In the genomic region with DNA sequence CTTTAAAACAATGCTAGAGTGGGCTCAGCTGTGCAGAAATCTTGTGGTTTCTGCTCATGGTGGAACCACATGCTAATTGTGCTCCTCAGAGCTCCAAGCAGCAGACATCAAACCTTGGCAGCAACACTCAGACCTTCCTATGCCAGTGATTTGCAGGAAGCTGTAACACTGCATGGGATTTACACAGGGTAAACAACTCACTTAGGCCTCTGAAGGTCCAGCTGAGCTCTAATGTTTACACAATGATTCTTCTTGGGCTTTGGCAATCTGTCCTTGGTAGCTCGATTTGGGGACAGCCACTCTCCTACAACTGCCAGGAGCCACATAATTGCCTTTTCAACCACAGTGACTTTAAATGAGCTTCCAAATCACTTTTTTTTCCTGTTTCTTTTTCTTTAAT, we compare ENCODE assay signal across 1 cellular context.
A peak's percentile ranks its signal among the peaks of the same experiment; 100 is the strongest.
TF ChIP-seq lines count a peak whose summit lies in the region.

No MANE protein-coding gene starts in this region.

TF ChIP-seq in HepG2, 621 proteins besides CTCF, POLR2A, EP300 and RAD21 (continued from another document and continues in another):
- TF ChIP-seq, protein P1, sequence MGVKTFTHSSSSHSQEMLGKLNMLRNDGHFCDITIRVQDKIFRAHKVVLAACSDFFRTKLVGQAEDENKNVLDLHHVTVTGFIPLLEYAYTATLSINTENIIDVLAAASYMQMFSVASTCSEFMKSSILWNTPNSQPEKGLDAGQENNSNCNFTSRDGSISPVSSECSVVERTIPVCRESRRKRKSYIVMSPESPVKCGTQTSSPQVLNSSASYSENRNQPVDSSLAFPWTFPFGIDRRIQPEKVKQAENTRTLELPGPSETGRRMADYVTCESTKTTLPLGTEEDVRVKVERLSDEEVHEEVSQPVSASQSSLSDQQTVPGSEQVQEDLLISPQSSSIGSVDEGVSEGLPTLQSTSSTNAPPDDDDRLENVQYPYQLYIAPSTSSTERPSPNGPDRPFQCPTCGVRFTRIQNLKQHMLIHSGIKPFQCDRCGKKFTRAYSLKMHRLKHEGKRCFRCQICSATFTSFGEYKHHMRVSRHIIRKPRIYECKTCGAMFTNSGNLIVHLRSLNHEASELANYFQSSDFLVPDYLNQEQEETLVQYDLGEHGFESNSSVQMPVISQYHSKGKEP (CRISPR knock-in tag; IDR thresholded peaks at IDR 0.05), result no peak
- TF ChIP-seq PITX1 (CRISPR knock-in tag; IDR thresholded peaks at IDR 0.05), result peak; percentile 96
- no peak for TF ChIP-seq ZFP41 (CRISPR knock-in tag; IDR thresholded peaks at IDR 0.05; ENCODE audit: borderline replicate concordance)
- no peak for TF ChIP-seq ARHGAP35 (CRISPR knock-in tag; IDR thresholded peaks at IDR 0.05; ENCODE audit: borderline replicate concordance)
- no peak for TF ChIP-seq ZNF143 (CRISPR knock-in tag; IDR thresholded peaks at IDR 0.05)
- no peak for TF ChIP-seq ZNF367 (CRISPR knock-in tag; IDR thresholded peaks at IDR 0.05; ENCODE audit: borderline replicate concordance)
- TF ChIP-seq ZSCAN29 (CRISPR knock-in tag; conservative IDR thresholded peaks at IDR 0.05), result no peak
- no peak for TF ChIP-seq MATR3 (CRISPR knock-in tag; IDR thresholded peaks at IDR 0.05)
- 0 out of 2 replicates have a peak, but pooled peaks have one; percentile 62 for TF ChIP-seq IRF2 (CRISPR knock-in tag; IDR thresholded peaks at IDR 0.05)
- TF ChIP-seq, protein P2, sequence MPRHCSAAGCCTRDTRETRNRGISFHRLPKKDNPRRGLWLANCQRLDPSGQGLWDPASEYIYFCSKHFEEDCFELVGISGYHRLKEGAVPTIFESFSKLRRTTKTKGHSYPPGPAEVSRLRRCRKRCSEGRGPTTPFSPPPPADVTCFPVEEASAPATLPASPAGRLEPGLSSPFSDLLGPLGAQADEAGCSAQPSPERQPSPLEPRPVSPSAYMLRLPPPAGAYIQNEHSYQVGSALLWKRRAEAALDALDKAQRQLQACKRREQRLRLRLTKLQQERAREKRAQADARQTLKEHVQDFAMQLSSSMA (CRISPR knock-in tag; IDR thresholded peaks at IDR 0.05), result no peak
- TF ChIP-seq ZNF34 (CRISPR knock-in tag; IDR thresholded peaks at IDR 0.05; ENCODE audit: borderline replicate concordance), result no peak
- TF ChIP-seq RBM22 (optimal IDR thresholded peaks at IDR 0.05; ENCODE audit: low read length), result no peak
- TF ChIP-seq, protein P3, sequence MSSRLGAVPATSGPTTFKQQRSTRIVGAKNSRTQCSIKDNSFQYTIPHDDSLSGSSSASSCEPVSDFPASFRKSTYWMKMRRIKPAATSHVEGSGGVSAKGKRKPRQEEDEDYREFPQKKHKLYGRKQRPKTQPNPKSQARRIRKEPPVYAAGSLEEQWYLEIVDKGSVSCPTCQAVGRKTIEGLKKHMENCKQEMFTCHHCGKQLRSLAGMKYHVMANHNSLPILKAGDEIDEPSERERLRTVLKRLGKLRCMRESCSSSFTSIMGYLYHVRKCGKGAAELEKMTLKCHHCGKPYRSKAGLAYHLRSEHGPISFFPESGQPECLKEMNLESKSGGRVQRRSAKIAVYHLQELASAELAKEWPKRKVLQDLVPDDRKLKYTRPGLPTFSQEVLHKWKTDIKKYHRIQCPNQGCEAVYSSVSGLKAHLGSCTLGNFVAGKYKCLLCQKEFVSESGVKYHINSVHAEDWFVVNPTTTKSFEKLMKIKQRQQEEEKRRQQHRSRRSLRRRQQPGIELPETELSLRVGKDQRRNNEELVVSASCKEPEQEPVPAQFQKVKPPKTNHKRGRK (CRISPR knock-in tag; IDR thresholded peaks at IDR 0.05), result no peak
- TF ChIP-seq SMYD3 (CRISPR knock-in tag; IDR thresholded peaks at IDR 0.05), result no peak
- TF ChIP-seq ETV5 (CRISPR knock-in tag; IDR thresholded peaks at IDR 0.05; ENCODE audit: borderline replicate concordance), result peak; percentile 71; the same call in 1 of the 2 replicates
- TF ChIP-seq ZNF629 (CRISPR knock-in tag; conservative IDR thresholded peaks at IDR 0.05), result no peak
- TF ChIP-seq, protein P4, sequence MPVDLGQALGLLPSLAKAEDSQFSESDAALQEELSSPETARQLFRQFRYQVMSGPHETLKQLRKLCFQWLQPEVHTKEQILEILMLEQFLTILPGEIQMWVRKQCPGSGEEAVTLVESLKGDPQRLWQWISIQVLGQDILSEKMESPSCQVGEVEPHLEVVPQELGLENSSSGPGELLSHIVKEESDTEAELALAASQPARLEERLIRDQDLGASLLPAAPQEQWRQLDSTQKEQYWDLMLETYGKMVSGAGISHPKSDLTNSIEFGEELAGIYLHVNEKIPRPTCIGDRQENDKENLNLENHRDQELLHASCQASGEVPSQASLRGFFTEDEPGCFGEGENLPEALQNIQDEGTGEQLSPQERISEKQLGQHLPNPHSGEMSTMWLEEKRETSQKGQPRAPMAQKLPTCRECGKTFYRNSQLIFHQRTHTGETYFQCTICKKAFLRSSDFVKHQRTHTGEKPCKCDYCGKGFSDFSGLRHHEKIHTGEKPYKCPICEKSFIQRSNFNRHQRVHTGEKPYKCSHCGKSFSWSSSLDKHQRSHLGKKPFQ (CRISPR knock-in tag; IDR thresholded peaks at IDR 0.05; ENCODE audit: insufficient replicate concordance), result no peak
- TF ChIP-seq ZNF792 (CRISPR knock-in tag; IDR thresholded peaks at IDR 0.05), result no peak; the same call in 1 of the 2 replicates
- TF ChIP-seq, protein P5, sequence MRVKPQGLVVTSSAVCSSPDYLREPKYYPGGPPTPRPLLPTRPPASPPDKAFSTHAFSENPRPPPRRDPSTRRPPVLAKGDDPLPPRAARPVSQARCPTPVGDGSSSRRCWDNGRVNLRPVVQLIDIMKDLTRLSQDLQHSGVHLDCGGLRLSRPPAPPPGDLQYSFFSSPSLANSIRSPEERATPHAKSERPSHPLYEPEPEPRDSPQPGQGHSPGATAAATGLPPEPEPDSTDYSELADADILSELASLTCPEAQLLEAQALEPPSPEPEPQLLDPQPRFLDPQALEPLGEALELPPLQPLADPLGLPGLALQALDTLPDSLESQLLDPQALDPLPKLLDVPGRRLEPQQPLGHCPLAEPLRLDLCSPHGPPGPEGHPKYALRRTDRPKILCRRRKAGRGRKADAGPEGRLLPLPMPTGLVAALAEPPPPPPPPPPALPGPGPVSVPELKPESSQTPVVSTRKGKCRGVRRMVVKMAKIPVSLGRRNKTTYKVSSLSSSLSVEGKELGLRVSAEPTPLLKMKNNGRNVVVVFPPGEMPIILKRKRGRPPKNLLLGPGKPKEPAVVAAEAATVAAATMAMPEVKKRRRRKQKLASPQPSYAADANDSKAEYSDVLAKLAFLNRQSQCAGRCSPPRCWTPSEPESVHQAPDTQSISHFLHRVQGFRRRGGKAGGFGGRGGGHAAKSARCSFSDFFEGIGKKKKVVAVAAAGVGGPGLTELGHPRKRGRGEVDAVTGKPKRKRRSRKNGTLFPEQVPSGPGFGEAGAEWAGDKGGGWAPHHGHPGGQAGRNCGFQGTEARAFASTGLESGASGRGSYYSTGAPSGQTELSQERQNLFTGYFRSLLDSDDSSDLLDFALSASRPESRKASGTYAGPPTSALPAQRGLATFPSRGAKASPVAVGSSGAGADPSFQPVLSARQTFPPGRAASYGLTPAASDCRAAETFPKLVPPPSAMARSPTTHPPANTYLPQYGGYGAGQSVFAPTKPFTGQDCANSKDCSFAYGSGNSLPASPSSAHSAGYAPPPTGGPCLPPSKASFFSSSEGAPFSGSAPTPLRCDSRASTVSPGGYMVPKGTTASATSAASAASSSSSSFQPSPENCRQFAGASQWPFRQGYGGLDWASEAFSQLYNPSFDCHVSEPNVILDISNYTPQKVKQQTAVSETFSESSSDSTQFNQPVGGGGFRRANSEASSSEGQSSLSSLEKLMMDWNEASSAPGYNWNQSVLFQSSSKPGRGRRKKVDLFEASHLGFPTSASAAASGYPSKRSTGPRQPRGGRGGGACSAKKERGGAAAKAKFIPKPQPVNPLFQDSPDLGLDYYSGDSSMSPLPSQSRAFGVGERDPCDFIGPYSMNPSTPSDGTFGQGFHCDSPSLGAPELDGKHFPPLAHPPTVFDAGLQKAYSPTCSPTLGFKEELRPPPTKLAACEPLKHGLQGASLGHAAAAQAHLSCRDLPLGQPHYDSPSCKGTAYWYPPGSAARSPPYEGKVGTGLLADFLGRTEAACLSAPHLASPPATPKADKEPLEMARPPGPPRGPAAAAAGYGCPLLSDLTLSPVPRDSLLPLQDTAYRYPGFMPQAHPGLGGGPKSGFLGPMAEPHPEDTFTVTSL (CRISPR knock-in tag; IDR thresholded peaks at IDR 0.05; ENCODE audit: borderline replicate concordance), result peak; percentile 56; the same call in 1 of the 2 replicates
- peak; percentile 85 for TF ChIP-seq CEBPG (CRISPR knock-in tag; IDR thresholded peaks at IDR 0.05)
- TF ChIP-seq MAZ (IDR thresholded peaks at IDR 0.05; ENCODE audit: borderline replicate concordance, low read depth, low read length), result no peak
- TF ChIP-seq MAZ (CRISPR knock-in tag; IDR thresholded peaks at IDR 0.05; ENCODE audit: low read depth), result no peak
- TF ChIP-seq PHF5A (CRISPR knock-in tag; IDR thresholded peaks at IDR 0.05; ENCODE audit: low read depth, unreplicated experiment), result no peak
- no peak for TF ChIP-seq ZNF775 (CRISPR knock-in tag; IDR thresholded peaks at IDR 0.05; ENCODE audit: borderline replicate concordance)
- TF ChIP-seq, protein P6, sequence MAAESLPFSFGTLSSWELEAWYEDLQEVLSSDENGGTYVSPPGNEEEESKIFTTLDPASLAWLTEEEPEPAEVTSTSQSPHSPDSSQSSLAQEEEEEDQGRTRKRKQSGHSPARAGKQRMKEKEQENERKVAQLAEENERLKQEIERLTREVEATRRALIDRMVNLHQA (CRISPR knock-in tag; IDR thresholded peaks at IDR 0.05), result no peak
- TF ChIP-seq ZNF235 (CRISPR knock-in tag; IDR thresholded peaks at IDR 0.05; ENCODE audit: borderline replicate concordance), result no peak
- TF ChIP-seq, protein P7, sequence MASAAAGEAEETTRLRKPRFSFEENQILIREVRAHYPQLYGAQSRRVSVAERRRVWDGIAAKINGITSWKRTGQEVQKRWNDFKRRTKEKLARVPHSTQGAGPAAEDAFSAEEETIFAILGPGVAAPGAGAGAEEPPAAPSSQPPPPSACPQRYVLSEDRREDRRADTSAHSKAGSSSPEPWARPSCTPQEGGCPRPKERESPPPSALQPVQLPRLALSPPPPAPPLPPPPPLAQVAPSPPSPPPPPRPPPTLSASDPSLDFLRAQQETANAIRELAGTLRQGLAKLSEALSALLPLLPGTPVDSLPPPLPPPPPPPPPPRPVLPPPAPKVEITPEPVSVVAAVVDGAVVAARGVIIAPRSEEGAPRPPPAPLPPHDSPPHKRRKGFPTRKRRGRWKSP (CRISPR knock-in tag; IDR thresholded peaks at IDR 0.05), result no peak
- TF ChIP-seq, protein P8, sequence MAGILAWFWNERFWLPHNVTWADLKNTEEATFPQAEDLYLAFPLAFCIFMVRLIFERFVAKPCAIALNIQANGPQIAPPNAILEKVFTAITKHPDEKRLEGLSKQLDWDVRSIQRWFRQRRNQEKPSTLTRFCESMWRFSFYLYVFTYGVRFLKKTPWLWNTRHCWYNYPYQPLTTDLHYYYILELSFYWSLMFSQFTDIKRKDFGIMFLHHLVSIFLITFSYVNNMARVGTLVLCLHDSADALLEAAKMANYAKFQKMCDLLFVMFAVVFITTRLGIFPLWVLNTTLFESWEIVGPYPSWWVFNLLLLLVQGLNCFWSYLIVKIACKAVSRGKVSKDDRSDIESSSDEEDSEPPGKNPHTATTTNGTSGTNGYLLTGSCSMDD (CRISPR knock-in tag; IDR thresholded peaks at IDR 0.05), result no peak
- no peak for TF ChIP-seq JARID2 (CRISPR knock-in tag; IDR thresholded peaks at IDR 0.05; ENCODE audit: insufficient replicate concordance)
- TF ChIP-seq ZNF431 (CRISPR knock-in tag; IDR thresholded peaks at IDR 0.05; ENCODE audit: borderline replicate concordance, low read depth), result no peak
- TF ChIP-seq, protein P9, sequence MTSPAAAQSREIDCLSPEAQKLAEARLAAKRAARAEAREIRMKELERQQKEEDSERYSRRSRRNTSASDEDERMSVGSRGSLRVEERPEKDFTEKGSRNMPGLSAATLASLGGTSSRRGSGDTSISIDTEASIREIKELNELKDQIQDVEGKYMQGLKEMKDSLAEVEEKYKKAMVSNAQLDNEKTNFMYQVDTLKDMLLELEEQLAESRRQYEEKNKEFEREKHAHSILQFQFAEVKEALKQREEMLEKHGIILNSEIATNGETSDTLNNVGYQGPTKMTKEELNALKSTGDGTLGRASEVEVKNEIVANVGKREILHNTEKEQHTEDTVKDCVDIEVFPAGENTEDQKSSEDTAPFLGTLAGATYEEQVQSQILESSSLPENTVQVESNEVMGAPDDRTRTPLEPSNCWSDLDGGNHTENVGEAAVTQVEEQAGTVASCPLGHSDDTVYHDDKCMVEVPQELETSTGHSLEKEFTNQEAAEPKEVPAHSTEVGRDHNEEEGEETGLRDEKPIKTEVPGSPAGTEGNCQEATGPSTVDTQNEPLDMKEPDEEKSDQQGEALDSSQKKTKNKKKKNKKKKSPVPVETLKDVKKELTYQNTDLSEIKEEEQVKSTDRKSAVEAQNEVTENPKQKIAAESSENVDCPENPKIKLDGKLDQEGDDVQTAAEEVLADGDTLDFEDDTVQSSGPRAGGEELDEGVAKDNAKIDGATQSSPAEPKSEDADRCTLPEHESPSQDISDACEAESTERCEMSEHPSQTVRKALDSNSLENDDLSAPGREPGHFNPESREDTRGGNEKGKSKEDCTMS (CRISPR knock-in tag; conservative IDR thresholded peaks at IDR 0.05), result no peak
- TF ChIP-seq, protein P10, sequence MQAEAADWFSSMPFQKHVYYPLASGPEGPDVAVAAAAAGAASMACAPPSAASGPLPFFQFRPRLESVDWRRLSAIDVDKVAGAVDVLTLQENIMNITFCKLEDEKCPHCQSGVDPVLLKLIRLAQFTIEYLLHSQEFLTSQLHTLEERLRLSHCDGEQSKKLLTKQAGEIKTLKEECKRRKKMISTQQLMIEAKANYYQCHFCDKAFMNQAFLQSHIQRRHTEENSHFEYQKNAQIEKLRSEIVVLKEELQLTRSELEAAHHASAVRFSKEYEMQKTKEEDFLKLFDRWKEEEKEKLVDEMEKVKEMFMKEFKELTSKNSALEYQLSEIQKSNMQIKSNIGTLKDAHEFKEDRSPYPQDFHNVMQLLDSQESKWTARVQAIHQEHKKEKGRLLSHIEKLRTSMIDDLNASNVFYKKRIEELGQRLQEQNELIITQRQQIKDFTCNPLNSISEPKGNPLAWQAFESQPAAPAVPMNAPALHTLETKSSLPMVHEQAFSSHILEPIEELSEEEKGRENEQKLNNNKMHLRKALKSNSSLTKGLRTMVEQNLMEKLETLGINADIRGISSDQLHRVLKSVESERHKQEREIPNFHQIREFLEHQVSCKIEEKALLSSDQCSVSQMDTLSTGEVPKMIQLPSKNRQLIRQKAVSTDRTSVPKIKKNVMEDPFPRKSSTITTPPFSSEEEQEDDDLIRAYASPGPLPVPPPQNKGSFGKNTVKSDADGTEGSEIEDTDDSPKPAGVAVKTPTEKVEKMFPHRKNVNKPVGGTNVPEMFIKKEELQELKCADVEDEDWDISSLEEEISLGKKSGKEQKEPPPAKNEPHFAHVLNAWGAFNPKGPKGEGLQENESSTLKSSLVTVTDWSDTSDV (CRISPR knock-in tag; IDR thresholded peaks at IDR 0.05), result no peak
- no peak for TF ChIP-seq AGO1 (IDR thresholded peaks at IDR 0.05; ENCODE audit: low read depth, low read length, poor library complexity, severe bottlenecking)
- TF ChIP-seq, protein P11, sequence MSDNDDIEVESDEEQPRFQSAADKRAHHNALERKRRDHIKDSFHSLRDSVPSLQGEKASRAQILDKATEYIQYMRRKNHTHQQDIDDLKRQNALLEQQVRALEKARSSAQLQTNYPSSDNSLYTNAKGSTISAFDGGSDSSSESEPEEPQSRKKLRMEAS (IDR thresholded peaks at IDR 0.05), result peak; percentile 36
- no peak for TF ChIP-seq ZNF350 (CRISPR knock-in tag; IDR thresholded peaks at IDR 0.05; ENCODE audit: borderline replicate concordance, low read depth)
- TF ChIP-seq RCOR2 (CRISPR knock-in tag; IDR thresholded peaks at IDR 0.05), result 0 out of 2 replicates have a peak, but pooled peaks have one; percentile 70
- TF ChIP-seq ZNF670 (CRISPR knock-in tag; IDR thresholded peaks at IDR 0.05; ENCODE audit: borderline replicate concordance), result no peak
- no peak for TF ChIP-seq ZNF772 (CRISPR knock-in tag; IDR thresholded peaks at IDR 0.05)
- TF ChIP-seq BRCA1 (CRISPR knock-in tag; IDR thresholded peaks at IDR 0.05), result no peak
- TF ChIP-seq ZNF160 (CRISPR knock-in tag; IDR thresholded peaks at IDR 0.05), result no peak
- TF ChIP-seq ZNF335 (CRISPR knock-in tag; IDR thresholded peaks at IDR 0.05), result peak; percentile 57; the same call in 1 of the 2 replicates
